In genomic region chr3:141011511-141012262, GRCh38 we compare ENCODE assay signal across 8 cellular contexts. TPM values are rescaled to one million over a fixed set of nuclear protein-coding genes. Genes with fewer than 3 reads are reported as not detected.
DNase-seq lines count a peak whose midpoint lies in the region; ATAC-seq lines count a peak whose summit lies in the region.

No MANE protein-coding gene starts in this region.

- DNase-seq in ACHN (peak; percentile 61), NCI-H69 (lab: John Stamatoyannopoulos, UW) (peak; percentile 81), ecto neural progenitor cell (ENCODE audit: low spot score) (peak; percentile 92), medulla oblongata (ENCODE audit: extremely low spot score) (peak; percentile 71)
- peak; percentile 80 for DNase-seq in activated CD4-positive, alpha-beta memory T cell treated with anti-CD3 and anti-CD28 coated beads, Interleukin-2, amount 10 ng/mL, durations not matched to agents 7 days and 5 days
- peak; percentile 54 for DNase-seq in stimulated activated CD8-positive, alpha-beta memory T cell treated with anti-CD3 and anti-CD28 coated beads, Interleukin-15, amount 100 ng/mL, for 24 hours (ENCODE audit: low read depth)

- H3K36me3 Mint-ChIP-seq in activated CD4-positive, alpha-beta memory T cell treated with anti-CD3 and anti-CD28 coated beads, Interleukin-2, amount 10 ng/mL, durations not matched to agents 7 days and 5 days (ENCODE audit: low read depth), result no peaks in the 10 kb centered on the region

- POLR2A ChIA-PET in activated CD4-positive, alpha-beta memory T cell treated with anti-CD3 and anti-CD28 coated beads, Interleukin-2, amount 10 ng/mL, durations not matched to agents 7 days and 5 days (lab: Charles Lee), result no interaction called here

- in situ Hi-C loops in ACHN (cut with HindIII; ENCODE audit: low pct_ligation_motif_present, low pct_unique_long_range_greater_than_20kb, low sequenced_read_pairs), result no loop called here

- ATAC-seq in GM18520 (IDR thresholded peaks at IDR 0.05; ENCODE audit: unreplicated experiment) (peak; percentile 62), HG03280 (IDR thresholded peaks at IDR 0.05; ENCODE audit: unreplicated experiment) (peak; percentile 70)

- CTCF ChIA-PET in activated CD4-positive, alpha-beta memory T cell treated with anti-CD3 and anti-CD28 coated beads, Interleukin-2, amount 10 ng/mL, durations not matched to agents 7 days and 5 days (lab: Charles Lee), result interaction anchor here (0.8 to 4.5 kb wide), 7 partner anchors 11 to 293 kb away, joined by 3 to 25 read pairs (median 4); partner anchors contain the start of gene SPSB4

- peaks cover 39% of the 10 kb centered on the region for H3K27me3 Mint-ChIP-seq in activated CD4-positive, alpha-beta memory T cell treated with anti-CD3 and anti-CD28 coated beads, Interleukin-2, amount 10 ng/mL, durations not matched to agents 7 days and 5 days

- no peak overlapping the region for H3K27ac Mint-ChIP-seq in activated CD4-positive, alpha-beta memory T cell treated with anti-CD3 and anti-CD28 coated beads, Interleukin-2, amount 10 ng/mL, durations not matched to agents 7 days and 5 days

- no peaks in the 10 kb centered on the region for H3K9me3 Mint-ChIP-seq in activated CD4-positive, alpha-beta memory T cell treated with anti-CD3 and anti-CD28 coated beads, Interleukin-2, amount 10 ng/mL, durations not matched to agents 7 days and 5 days

- peaks cover 4% of the 10 kb centered on the region for H3K4me1 Mint-ChIP-seq in activated CD4-positive, alpha-beta memory T cell treated with anti-CD3 and anti-CD28 coated beads, Interleukin-2, amount 10 ng/mL, durations not matched to agents 7 days and 5 days

- no peak overlapping the region for H3K4me3 Mint-ChIP-seq in activated CD4-positive, alpha-beta memory T cell treated with anti-CD3 and anti-CD28 coated beads, Interleukin-2, amount 10 ng/mL, durations not matched to agents 7 days and 5 days

RNA-seq across cellular contexts. Expression of gene SPSB4, which starts 39.5 kb away (rescaled TPM):
- not detected for total RNA-seq in activated CD4-positive, alpha-beta memory T cell treated with anti-CD3 and anti-CD28 coated beads, Interleukin-2, amount 10 ng/mL, durations not matched to agents 7 days and 5 days

Comparison
In these comparisons a context has a peak if more than half of its experiments do, and no peak if none do; other contexts are left out.
1. Peak in every context shown above with its lines: DNase-seq and ATAC-seq.